ENCODE assay signal across 28 cellular contexts in the genomic region with DNA sequence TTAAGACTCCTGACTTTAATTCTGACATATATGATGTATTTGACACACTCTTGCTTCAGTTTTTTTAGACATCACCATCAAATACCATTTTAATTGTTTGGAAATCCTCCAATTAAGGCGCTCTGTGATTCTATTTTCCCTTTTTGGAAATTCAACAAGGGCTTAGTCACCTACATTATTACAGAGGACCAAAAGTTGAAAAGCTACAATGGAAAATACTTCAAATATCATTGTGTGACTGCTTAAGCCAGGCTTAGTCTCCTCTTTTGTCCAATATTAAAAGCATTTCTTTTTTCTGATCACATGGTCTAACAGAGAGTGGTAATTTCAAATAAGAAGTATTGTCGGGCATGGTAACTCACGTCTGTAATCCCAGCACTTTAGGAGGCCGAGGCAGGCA.
"Had no signal": no experiment of that assay in that cellular context is flagged by ENCODE, and none has a peak within 500 bp of the region (broad histone marks: within the 10 kb centered on the region; RNA-seq: fewer than 3 reads in every experiment).

No MANE protein-coding gene starts in this region.

- DNase-seq: activated CD4-positive, alpha-beta T cell treated with anti-CD3 and anti-CD28 coated beads for 1 hour; activated CD4-positive, alpha-beta T cell treated with anti-CD3 and anti-CD28 coated beads, Interleukin-2, amount 50 U/mL, for 1 hour; activated CD8-positive, alpha-beta T cell treated with anti-CD3 and anti-CD28 coated beads, Interleukin-2, amount 10 ng/mL, durations not matched to agents 7 days and 5 days; activated gamma-delta T cell treated with Interleukin-2 at 50 U/mL for 16 hours; activated T-cell treated with anti-CD3 and anti-CD28 coated beads, Interleukin-2, amount 50 U/mL, for 1 hour; adrenal gland; effector memory CD4-positive, alpha-beta T cell; glutamatergic neuron; left colon; mucosa of descending colon; naive B cell; nucleus accumbens; posterior cingulate gyrus; spleen; stimulated activated CD4-positive, alpha-beta T cell treated with anti-CD3 and anti-CD28 coated beads, Interleukin-4, amount 100 ng/mL, for 4 hours; stimulated activated naive CD8-positive, alpha-beta T cell treated with anti-CD3 and anti-CD28 coated beads, Interleukin-15, Interleukin-2, amounts not matched to agents 100 U/mL and 50 U/mL, for 24 hours; WERI-Rb-1 had no signal

- H3K4me1 Mint-ChIP-seq: central memory CD8-positive, alpha-beta T cell; memory B cell; naive B cell had no signal

- H3K27me3 ChIP-seq: adrenal gland, breast epithelium, spleen, tibial nerve had no signal

- H3K27ac ChIP-seq: adrenal gland, breast epithelium, spleen, tibial nerve, WERI-Rb-1 had no signal

- H3K4me3 ChIP-seq: adrenal gland, breast epithelium, mucosa of descending colon, spleen, tibial nerve had no signal

- H3K9me3 ChIP-seq: adrenal gland, breast epithelium, mucosa of descending colon had no signal

- ATAC-seq: activated CD8-positive, alpha-beta T cell treated with anti-CD3 and anti-CD28 coated beads, Interleukin-2, amount 10 ng/mL, durations not matched to agents 7 days and 5 days; activated naive CD4-positive, alpha-beta T cell treated with anti-CD3 and anti-CD28 coated beads, Interleukin-2, amount 50 U/mL, for 72 hours; esophagus mucosa; left colon; mucosa of descending colon; stimulated activated naive CD8-positive, alpha-beta T cell treated with anti-CD3 and anti-CD28 coated beads, Interleukin-15, Interleukin-2, amounts not matched to agents 100 U/mL and 50 U/mL, for 24 hours had no signal

- H3K36me3 ChIP-seq: adrenal gland, breast epithelium, spleen, tibial nerve, WERI-Rb-1 had no signal

- H3K27ac Mint-ChIP-seq: activated CD8-positive, alpha-beta T cell treated with anti-CD3 and anti-CD28 coated beads, Interleukin-2, amount 10 ng/mL, durations not matched to agents 7 days and 5 days; activated naive CD4-positive, alpha-beta T cell treated with anti-CD3 and anti-CD28 coated beads, Interleukin-2, amount 50 U/mL, for 72 hours; memory B cell had no signal

- H3K27me3 Mint-ChIP-seq: central memory CD8-positive, alpha-beta T cell had no signal

- FAIRE-seq: colon, endothelial cell of umbilical vein, frontal cortex, keratinocyte, urothelium cell line had no signal

- H3K4me1 ChIP-seq: adrenal gland, breast epithelium, spleen had no signal

- H3K4me3 Mint-ChIP-seq: activated CD8-positive, alpha-beta T cell treated with anti-CD3 and anti-CD28 coated beads, Interleukin-2, amount 10 ng/mL, durations not matched to agents 7 days and 5 days; central memory CD8-positive, alpha-beta T cell; memory B cell; naive B cell had no signal
